13 cellular contexts compared by ENCODE assay signal in genomic region chr6:41602422-41602743, GRCh38. TPM values are rescaled to one million over a fixed set of nuclear protein-coding genes. Genes with fewer than 3 reads are reported as not detected.
A peak's percentile ranks its signal among the peaks of the same experiment; 100 is the strongest.
DNase-seq lines count a peak whose midpoint lies in the region; ATAC-seq, FAIRE-seq and TF ChIP-seq lines count a peak whose summit lies in the region.
"Had no signal": no experiment of that assay in that cellular context is flagged by ENCODE, and none has a peak within 500 bp of the region (broad histone marks: within the 10 kb centered on the region; RNA-seq: fewer than 3 reads in every experiment).

No MANE protein-coding gene starts in this region.

- H2AFZ ChIP-seq in IMR-90 (replicated peaks; ENCODE audit: low read length, poor library complexity) (no peak overlapping the region), astrocyte (ENCODE audit: low read depth, low read length) (peak overlapping the region; percentile 48)

- no peak overlapping the region for H3K14ac ChIP-seq in IMR-90 (replicated peaks; ENCODE audit: low read depth, low read length)

- no peak for TF ChIP-seq RAD21 in IMR-90 (IDR thresholded peaks at IDR 0.05; ENCODE audit: low read length)

- H3K4me3 ChIP-seq in IMR-90 (ENCODE audit: insufficient read depth, low read depth, low read length) (no peak overlapping the region), astrocyte (ENCODE audit: insufficient read depth, low read depth, low read length) (no peak overlapping the region)
- H3K4me3 ChIP-seq: upper lobe of right lung had no signal

- no peak overlapping the region for H3K56ac ChIP-seq in IMR-90 (ENCODE audit: extremely low read depth, insufficient read depth, low read length)

- H2BK15ac ChIP-seq in IMR-90 (ENCODE audit: low read depth, low read length): no peak overlapping the region

- H3K9me3 Mint-ChIP-seq in astrocyte (ENCODE audit: unreplicated experiment) (no peaks in the 10 kb centered on the region), progenitor cell of endocrine pancreas (ENCODE audit: low read depth) (no peaks in the 10 kb centered on the region)
- H3K9me3 Mint-ChIP-seq in activated CD4-positive, alpha-beta memory T cell treated with anti-CD3 and anti-CD28 coated beads, Interleukin-2, amount 10 ng/mL, durations not matched to agents 7 days and 5 days: no peaks in the 10 kb centered on the region
- H3K9me3 Mint-ChIP-seq: CD4-positive, alpha-beta T cell; central memory CD8-positive, alpha-beta T cell had no signal

- H2BK20ac ChIP-seq in IMR-90 (ENCODE audit: low read depth, low read length): no peak overlapping the region

- no peak overlapping the region for H2BK5ac ChIP-seq in IMR-90 (ENCODE audit: low read depth, low read length, poor library complexity, severe bottlenecking)

- H3K36me3 Mint-ChIP-seq in astrocyte (ENCODE audit: low read depth, unreplicated experiment) (peaks cover 4% of the 10 kb centered on the region), progenitor cell of endocrine pancreas (ENCODE audit: insufficient read depth) (peaks cover 4% of the 10 kb centered on the region)
- H3K36me3 Mint-ChIP-seq in activated CD4-positive, alpha-beta memory T cell treated with anti-CD3 and anti-CD28 coated beads, Interleukin-2, amount 10 ng/mL, durations not matched to agents 7 days and 5 days (ENCODE audit: low read depth): no peaks in the 10 kb centered on the region

- no peak overlapping the region for H2AK5ac ChIP-seq in IMR-90 (ENCODE audit: low read depth, low read length)

- no peak overlapping the region for H2AK9ac ChIP-seq in IMR-90 (replicated peaks; ENCODE audit: low read depth, low read length, poor library complexity)

- CTCF ChIA-PET in IMR-90 (lab: Yijun Ruan, JAX): interaction anchor here (0.6 to 2.5 kb wide), 12 partner anchors 10 to 234 kb away, joined by 3 to 18 read pairs (median 4); partner anchors contain the start of gene TOMM6
- CTCF ChIA-PET in activated CD4-positive, alpha-beta memory T cell treated with anti-CD3 and anti-CD28 coated beads, Interleukin-2, amount 10 ng/mL, durations not matched to agents 7 days and 5 days (lab: Charles Lee): interaction anchor here (0.6 to 3.3 kb wide), 19 partner anchors 8 to 444 kb away, joined by 3 to 28 read pairs (median 3); no protein-coding TSS in a partner anchor

- WGBS in IMR-90 (ENCODE audit: extremely low coverage in 2 of 2, insufficient read length in 1 of 2), 2 experiments: no CpG with 5 or more reads among the region's 4 CpGs

- no peak overlapping the region for H3K4ac ChIP-seq in IMR-90 (ENCODE audit: low read depth, low read length)

- POLR2A ChIA-PET in IMR-90 (lab: Charles Lee; ENCODE audit: unreplicated experiment): no interaction called here
- POLR2A ChIA-PET in activated CD4-positive, alpha-beta memory T cell treated with anti-CD3 and anti-CD28 coated beads, Interleukin-2, amount 10 ng/mL, durations not matched to agents 7 days and 5 days (lab: Charles Lee): no interaction called here

- H3K23ac ChIP-seq in IMR-90 (ENCODE audit: low read depth, low read length): no peak overlapping the region

- intact Hi-C loops in IMR-90 (cut with micrococcal nuclease): no loop called here

- H3K36me3 ChIP-seq in IMR-90 (ENCODE audit: control insufficient read depth, insufficient read depth, low read length) (peaks cover 9% of the 10 kb centered on the region; the same call in 1 of the 2 replicates), astrocyte (ENCODE audit: insufficient read depth, low read length) (no peaks in the 10 kb centered on the region)
- H3K36me3 ChIP-seq: neutrophil had no signal

- no peak for DNase-seq in IMR-90
- no peak for DNase-seq in astrocyte (ENCODE audit: low read depth)
- DNase-seq in progenitor cell of endocrine pancreas (ENCODE audit: low spot score, unreplicated experiment): no peak
- no peak for DNase-seq in GM19240 (ENCODE audit: insufficient read length, low spot score)
- no peak for DNase-seq in G401 (ENCODE audit: low spot score)
- no peak for DNase-seq in stimulated activated CD4-positive, alpha-beta T cell treated with anti-CD3 and anti-CD28 coated beads, Interleukin-2, amount 100 ng/mL, for 24 hours
- no peak for DNase-seq in activated CD4-positive, alpha-beta memory T cell treated with anti-CD3 and anti-CD28 coated beads, Interleukin-2, amount 10 ng/mL, durations not matched to agents 7 days and 5 days
- DNase-seq: esophagus squamous epithelium had no signal

- TF ChIP-seq POLR2A in IMR-90 (IDR thresholded peaks at IDR 0.05; ENCODE audit: low read depth, low read length): no peak

- H2BK120ac ChIP-seq in IMR-90 (ENCODE audit: low read depth, low read length): no peak overlapping the region

- H3K4me3 Mint-ChIP-seq in astrocyte (ENCODE audit: unreplicated experiment): no peak overlapping the region
- no peak overlapping the region for H3K4me3 Mint-ChIP-seq in progenitor cell of endocrine pancreas (ENCODE audit: low read depth)
- H3K4me3 Mint-ChIP-seq in activated CD4-positive, alpha-beta memory T cell treated with anti-CD3 and anti-CD28 coated beads, Interleukin-2, amount 10 ng/mL, durations not matched to agents 7 days and 5 days: no peak overlapping the region
- H3K4me3 Mint-ChIP-seq: CD4-positive, alpha-beta T cell; central memory CD8-positive, alpha-beta T cell had no signal

- peak overlapping the region; percentile 53 for H3K27ac ChIP-seq in 22Rv1
- no peak overlapping the region for H3K27ac ChIP-seq in IMR-90 (ENCODE audit: insufficient read depth, low read length)
- H3K27ac ChIP-seq in astrocyte (ENCODE audit: low read depth, low read length): no peak overlapping the region
- H3K27ac ChIP-seq: esophagus squamous epithelium, neutrophil, upper lobe of right lung had no signal

- H3K4me1 Mint-ChIP-seq in astrocyte (ENCODE audit: low read depth, unreplicated experiment): peaks cover 5% of the 10 kb centered on the region
- H3K4me1 Mint-ChIP-seq in progenitor cell of endocrine pancreas (ENCODE audit: low read depth): peaks cover 7% of the 10 kb centered on the region
- peaks cover 6% of the 10 kb centered on the region for H3K4me1 Mint-ChIP-seq in activated CD4-positive, alpha-beta memory T cell treated with anti-CD3 and anti-CD28 coated beads, Interleukin-2, amount 10 ng/mL, durations not matched to agents 7 days and 5 days
- H3K4me1 Mint-ChIP-seq: central memory CD8-positive, alpha-beta T cell had no signal

- H3K9me3 ChIP-seq in IMR-90 (ENCODE audit: control insufficient read depth, insufficient read depth, low read length): no peaks in the 10 kb centered on the region
- no peaks in the 10 kb centered on the region for H3K9me3 ChIP-seq in astrocyte (ENCODE audit: insufficient read depth, low read depth, low read length)
- H3K9me3 ChIP-seq: esophagus squamous epithelium, neutrophil, upper lobe of right lung had no signal

- no peak for TF ChIP-seq CTCF in 22Rv1 (IDR thresholded peaks at IDR 0.05)
- TF ChIP-seq CTCF in IMR-90 (conservative IDR thresholded peaks at IDR 0.05; ENCODE audit: low read depth, low read length): no peak
- TF ChIP-seq CTCF in astrocyte (IDR thresholded peaks at IDR 0.05; ENCODE audit: insufficient read depth, low read depth, low read length): no peak
- no peak for TF ChIP-seq CTCF in progenitor cell of endocrine pancreas (IDR thresholded peaks at IDR 0.05; ENCODE audit: unreplicated experiment)

- no peaks in the 10 kb centered on the region for H3K79me1 ChIP-seq in IMR-90 (ENCODE audit: low read depth in 1 of 2, low read length in 2 of 2)

- no peak overlapping the region; the same call in 1 of the 2 replicates for H4K5ac ChIP-seq in IMR-90 (ENCODE audit: low read depth, low read length)

- H3K9ac ChIP-seq in IMR-90 (ENCODE audit: low read depth, low read length) (no peak overlapping the region), astrocyte (ENCODE audit: low read length) (no peak overlapping the region)

- H3K9me1 ChIP-seq in IMR-90 (ENCODE audit: insufficient read depth, low read length): no peaks in the 10 kb centered on the region

- dilution Hi-C loops in IMR-90 (cut with HindIII; ENCODE audit: low sequenced_read_pairs, unreplicated experiment): no loop called here

- no peak for FAIRE-seq in astrocyte (lab: Jason Lieb, UNC)

- in situ Hi-C loops in IMR-90 (cut with MboI; ENCODE audit: low sequenced_read_pairs): loop anchor here (5.0 kb wide), 1 partner anchor 80 kb away; no protein-coding TSS in a partner anchor
- in situ Hi-C loops in G401 (cut with HindIII; ENCODE audit: low sequenced_read_pairs): no loop called here

- no peak overlapping the region for H3K27ac Mint-ChIP-seq in astrocyte (ENCODE audit: unreplicated experiment)
- peak overlapping the region; percentile 91 for H3K27ac Mint-ChIP-seq in progenitor cell of endocrine pancreas
- H3K27ac Mint-ChIP-seq in activated CD4-positive, alpha-beta memory T cell treated with anti-CD3 and anti-CD28 coated beads, Interleukin-2, amount 10 ng/mL, durations not matched to agents 7 days and 5 days: no peak overlapping the region
- H3K27ac Mint-ChIP-seq: CD4-positive, alpha-beta T cell had no signal

- BruUV-seq in IMR-90 (replicated peaks; lab: Mats Ljungman, UMichigan): no TSS peak

- H3K79me2 ChIP-seq in astrocyte (ENCODE audit: insufficient read depth, low read length): no peaks in the 10 kb centered on the region

- no peak for ATAC-seq in IMR-90 (ENCODE audit: low read depth)

- H3K27me3 Mint-ChIP-seq in astrocyte (ENCODE audit: low read depth, unreplicated experiment): peaks cover 4% of the 10 kb centered on the region
- peaks cover 17% of the 10 kb centered on the region for H3K27me3 Mint-ChIP-seq in progenitor cell of endocrine pancreas
- H3K27me3 Mint-ChIP-seq in activated CD4-positive, alpha-beta memory T cell treated with anti-CD3 and anti-CD28 coated beads, Interleukin-2, amount 10 ng/mL, durations not matched to agents 7 days and 5 days: no peaks in the 10 kb centered on the region
- H3K27me3 Mint-ChIP-seq: CD4-positive, alpha-beta T cell had no signal

- no peaks in the 10 kb centered on the region for H3K4me1 ChIP-seq in IMR-90 (ENCODE audit: control insufficient read depth, insufficient read depth, low read length)
- no peaks in the 10 kb centered on the region for H3K4me1 ChIP-seq in astrocyte (ENCODE audit: insufficient read depth, low read length)

- no peaks in the 10 kb centered on the region for H4K20me1 ChIP-seq in IMR-90 (ENCODE audit: insufficient read depth, low read length)
- H4K20me1 ChIP-seq in astrocyte (ENCODE audit: insufficient read depth, low read length): no peaks in the 10 kb centered on the region

- H3K4me2 ChIP-seq in IMR-90 (ENCODE audit: low read depth, low read length) (no peak overlapping the region), astrocyte (ENCODE audit: low read length) (peak overlapping the region; percentile 85)

- no peak overlapping the region for H3K18ac ChIP-seq in IMR-90 (ENCODE audit: low read depth, low read length)

- H4K91ac ChIP-seq in IMR-90 (ENCODE audit: insufficient read depth, low read depth, low read length): no peak overlapping the region

- H3K27me3 ChIP-seq in IMR-90 (ENCODE audit: control insufficient read depth, insufficient read depth, low read length) (no peaks in the 10 kb centered on the region; the same call in 1 of the 2 replicates), astrocyte (ENCODE audit: insufficient read depth, low read length) (no peaks in the 10 kb centered on the region)
- H3K27me3 ChIP-seq: esophagus squamous epithelium, upper lobe of right lung had no signal

- peak overlapping the region; percentile 28 to 70; a peak in 2 of 4 replicates for H4K8ac ChIP-seq in IMR-90 (ENCODE audit: low read depth in 2 of 2, low read length in 2 of 2)

RNA-seq across cellular contexts. Expression of gene MDFI, which starts 35.9 kb away (rescaled TPM):
- 0.18 and 0.28 TPM in 2 replicates for total RNA-seq in IMR-90 (2012; rRNA removed)
- 0.29 and 0.36 TPM in 2 replicates for polyA plus RNA-seq in IMR-90 (2012; rRNA removed)
- 0.21 and 0.36 TPM in 2 replicates for polyA plus RNA-seq in IMR-90 (2012; cell fraction: cytosol; rRNA removed)
- polyA plus RNA-seq in IMR-90 (2012; cell fraction: nucleus; rRNA removed; ENCODE audit: low replicate concordance): 0.08 and 0.32 TPM in 2 replicates
- total RNA-seq in astrocyte: 144 and 167 TPM in 2 replicates
- total RNA-seq in progenitor cell of endocrine pancreas: 48.3 and 59.4 TPM in 2 replicates
- total RNA-seq in G401 (2014; rRNA removed; shearing (Covaris generic)): 0.18 TPM in 1 of 2 replicates, not detected in the other
- total RNA-seq in activated CD4-positive, alpha-beta memory T cell treated with anti-CD3 and anti-CD28 coated beads, Interleukin-2, amount 10 ng/mL, durations not matched to agents 7 days and 5 days: not detected
- total RNA-seq: CD4-positive, alpha-beta T cell had no signal

RNA-seq across cellular contexts. Expression of gene FOXP4, which starts 56.2 kb away (rescaled TPM):
- total RNA-seq in IMR-90 (2012; rRNA removed) (0.72 and 0.83 TPM in 2 replicates), astrocyte (41.9 and 43.7 TPM in 2 replicates), progenitor cell of endocrine pancreas (124 and 137 TPM in 2 replicates)
- 9.5 and 10.4 TPM in 2 replicates for polyA plus RNA-seq in IMR-90 (2012; rRNA removed)
- polyA plus RNA-seq in IMR-90 (2012; cell fraction: cytosol; rRNA removed): 6.0 and 13.9 TPM in 2 replicates
- 9.7 and 21.6 TPM in 2 replicates for polyA plus RNA-seq in IMR-90 (2012; cell fraction: nucleus; rRNA removed; ENCODE audit: low replicate concordance)
- total RNA-seq in G401 (2014; rRNA removed; shearing (Covaris generic)): 2.3 and 2.6 TPM in 2 replicates
- total RNA-seq in activated CD4-positive, alpha-beta memory T cell treated with anti-CD3 and anti-CD28 coated beads, Interleukin-2, amount 10 ng/mL, durations not matched to agents 7 days and 5 days: 1 to 10 TPM; 7.9 to 8.5 TPM

Comparison
In these comparisons a context has a peak if more than half of its experiments do, and no peak if none do; other contexts are left out.
1. RNA of gene MDFI, which starts 35.9 kb away (total RNA-seq): 144 to 167 TPM in astrocyte and 48.3 to 59.4 TPM in progenitor cell of endocrine pancreas; 0.18 to 0.28 TPM in IMR-90, 0.18 TPM in G401 and not detected in activated CD4-positive, alpha-beta memory T cell treated with anti-CD3 and anti-CD28 coated beads, Interleukin-2, amount 10 ng/mL, durations not matched to agents 7 days and 5 days; every median in the first group is over 10 times any median in the second.